8 cellular contexts compared by ENCODE assay signal in the genomic region with DNA sequence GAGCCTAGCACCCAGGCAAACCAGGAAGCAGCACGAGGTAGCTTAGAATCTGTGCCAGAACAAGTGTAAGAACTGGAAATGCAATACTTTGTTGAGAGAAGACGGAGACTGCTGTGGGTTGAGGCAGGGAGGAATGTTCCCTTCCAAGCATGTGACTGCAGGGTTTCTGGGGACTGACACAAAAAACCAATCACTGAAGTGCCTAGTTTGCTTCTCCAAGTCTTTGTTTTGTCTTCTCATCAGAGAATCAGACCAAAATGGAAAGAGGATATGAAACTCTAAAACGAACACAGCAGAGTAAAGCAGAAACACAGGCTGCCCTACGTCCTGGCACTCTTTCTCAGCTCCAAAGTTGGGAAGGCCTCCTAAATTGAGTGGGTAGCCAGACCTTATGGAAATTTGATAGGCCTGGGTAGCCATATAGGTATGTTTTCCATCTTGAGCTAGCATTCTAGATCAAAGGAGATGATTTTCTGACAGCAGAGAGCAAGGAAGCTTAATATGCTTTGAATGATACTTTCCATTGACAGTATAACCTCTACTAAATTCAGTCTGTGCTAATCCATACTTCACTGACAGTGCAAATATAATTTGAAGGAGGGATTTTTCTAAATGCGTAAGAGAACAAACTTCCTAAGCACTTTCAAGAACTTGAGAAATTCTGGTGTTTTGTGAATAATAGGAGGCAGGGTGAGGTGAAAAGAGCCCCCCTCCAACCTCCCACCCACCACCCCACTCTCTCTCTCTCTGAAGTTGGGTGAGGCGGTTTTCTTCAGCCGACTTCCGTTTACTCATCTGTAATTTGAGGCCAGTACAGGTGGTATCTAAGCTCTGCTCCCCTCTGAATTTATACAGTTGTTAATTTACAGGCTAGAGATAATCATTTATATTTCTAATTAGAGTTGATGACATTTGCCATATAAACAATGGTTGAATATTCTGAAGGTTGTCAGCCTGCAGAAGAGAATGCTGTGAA. TPM values are rescaled to one million over a fixed set of nuclear protein-coding genes. Genes with fewer than 3 reads are reported as not detected.
DNase-seq lines count a peak whose midpoint lies in the region; ATAC-seq, FAIRE-seq and TF ChIP-seq lines count a peak whose summit lies in the region.

No MANE protein-coding gene starts in this region.

- peak; percentile 88 for ATAC-seq in GM21526 (IDR thresholded peaks at IDR 0.05; ENCODE audit: low FRiP score, unreplicated experiment)

- H3K36me3 Mint-ChIP-seq in Calu3 (ENCODE audit: insufficient read depth, unreplicated experiment) = peaks cover 59% of the 10 kb centered on the region
- no peaks in the 10 kb centered on the region for H3K36me3 Mint-ChIP-seq in IgD-negative memory B cell
- no peaks in the 10 kb centered on the region for H3K36me3 Mint-ChIP-seq in Caco-2 (ENCODE audit: insufficient read depth, unreplicated experiment)

- CTCF ChIA-PET in Calu3 (lab: Charles Lee) (interaction anchor here (0.6 to 1.7 kb wide), 6 partner anchors 13 to 171 kb away, joined by 3 to 7 read pairs (median 4); no protein-coding TSS in a partner anchor), Caco-2 (lab: Charles Lee) (interaction anchor here (0.7 kb wide), 1 partner anchor 24 kb away, joined by 3 read pairs; no protein-coding TSS in a partner anchor)

- H3K9me3 ChIP-seq in Caco-2 = no peaks in the 10 kb centered on the region
- no peaks in the 10 kb centered on the region for H3K9me3 ChIP-seq in HAP-1

- peak overlapping the region; percentile 66 for H3K27ac Mint-ChIP-seq in Calu3 (ENCODE audit: unreplicated experiment)
- H3K27ac Mint-ChIP-seq in IgD-negative memory B cell = peak overlapping the region; percentile 72 to 98 (median 95)
- no peak overlapping the region for H3K27ac Mint-ChIP-seq in Caco-2 (ENCODE audit: unreplicated experiment)

- H3K27me3 ChIP-seq in Caco-2 (replicated peaks; ENCODE audit: control insufficient read depth, insufficient read depth, low read length) (no peaks in the 10 kb centered on the region), HAP-1 (ENCODE audit: low read depth) (peaks cover 2% of the 10 kb centered on the region; the same call in 1 of the 2 replicates)

- FAIRE-seq in HTR-8/SVneo (lab: Jason Lieb, UNC) = no peak

- TF ChIP-seq CTCF in Calu3 (IDR thresholded peaks at IDR 0.05; ENCODE audit: unreplicated experiment) (no peak), Caco-2 (IDR thresholded peaks at IDR 0.05; ENCODE audit: insufficient read depth in 1 of 2, low read depth in 1 of 2, low read length in 1 of 2, severe bottlenecking in 1 of 2, unreplicated experiment in 1 of 2) (no peak)

- in situ Hi-C loops in HAP-1 (cut with MboI; ENCODE audit: low sequenced_read_pairs) = no loop called here

- H3K4me1 ChIP-seq in Caco-2 (no peaks in the 10 kb centered on the region), HAP-1 (no peaks in the 10 kb centered on the region)

- H3K4me3 ChIP-seq in Caco-2 (ENCODE audit: low read depth, low read length) (no peak overlapping the region), HAP-1 (no peak overlapping the region)

- no peaks in the 10 kb centered on the region for H3K27me3 Mint-ChIP-seq in Calu3 (ENCODE audit: unreplicated experiment)
- peaks cover 2% of the 10 kb centered on the region for H3K27me3 Mint-ChIP-seq in IgD-negative memory B cell
- peaks cover 34% of the 10 kb centered on the region for H3K27me3 Mint-ChIP-seq in Caco-2 (ENCODE audit: insufficient read depth, unreplicated experiment)

- intact Hi-C loops in Calu3 (cut with micrococcal nuclease; ENCODE audit: unreplicated experiment) = no loop called here
- intact Hi-C loops in Caco-2 (cut with micrococcal nuclease; ENCODE audit: unreplicated experiment) = no loop called here

- H3K4me1 Mint-ChIP-seq in Calu3 (ENCODE audit: low read depth, unreplicated experiment) (peaks cover 64% of the 10 kb centered on the region), IgD-negative memory B cell (peaks cover 62 to 91% (median 75%) of the 10 kb centered on the region in 3 donors), Caco-2 (ENCODE audit: low read depth, unreplicated experiment) (no peaks in the 10 kb centered on the region)

- POLR2A ChIA-PET in Caco-2 (lab: Charles Lee) = no interaction called here

- DNase-seq in Calu3 (no peak), globus pallidus (ENCODE audit: low spot score) (peak; percentile 70), Caco-2 (no peak), HTR-8/SVneo (ENCODE audit: insufficient read length, low spot score) (no peak), HAP-1 (ENCODE audit: low spot score in 2 of 2) (no peak)
- DNase-seq in activated CD4-positive, CD25-positive, alpha-beta regulatory T cell (lab: John Stamatoyannopoulos, UW) = no peak

- H3K9me3 Mint-ChIP-seq in Calu3 (ENCODE audit: low read depth, unreplicated experiment) = no peaks in the 10 kb centered on the region
- no peaks in the 10 kb centered on the region for H3K9me3 Mint-ChIP-seq in IgD-negative memory B cell
- H3K9me3 Mint-ChIP-seq in Caco-2 (ENCODE audit: unreplicated experiment) = no peaks in the 10 kb centered on the region

- H3K4me3 Mint-ChIP-seq in Calu3 (ENCODE audit: low read depth, unreplicated experiment) (peak overlapping the region; percentile 88), IgD-negative memory B cell (peak overlapping the region; percentile 73 to 95 (median 89)), Caco-2 (ENCODE audit: unreplicated experiment) (no peak overlapping the region)

- BruUV-seq in Calu3 (replicated peaks; lab: Mats Ljungman, UMichigan) (no TSS peak), Caco-2 (replicated peaks; lab: Mats Ljungman, UMichigan) (no TSS peak)

- H3K36me3 ChIP-seq in Caco-2 (ENCODE audit: control insufficient read depth, insufficient read depth, low read length) (no peaks in the 10 kb centered on the region), HAP-1 (replicated peaks) (no peaks in the 10 kb centered on the region)

RNA-seq across cellular contexts. Expression of a gene that starts 5.5 kb away (rescaled TPM):
- total RNA-seq in Calu3 (2022) (16.6 and 16.9 TPM in 2 replicates), Caco-2 (2022) (not detected in 2 replicates)
- polyA plus RNA-seq in IgD-negative memory B cell = 9.1 TPM

Comparison
In these comparisons a context has a peak if more than half of its experiments do, and no peak if none do; other contexts are left out.
1. RNA of a gene that starts 5.5 kb away (total RNA-seq): 16.6 to 16.9 TPM in Calu3; not detected in Caco-2; every median in the first group is over 10 times any median in the second.